Comparison of ENCODE assay signal across 1 cellular context in the genomic region with DNA sequence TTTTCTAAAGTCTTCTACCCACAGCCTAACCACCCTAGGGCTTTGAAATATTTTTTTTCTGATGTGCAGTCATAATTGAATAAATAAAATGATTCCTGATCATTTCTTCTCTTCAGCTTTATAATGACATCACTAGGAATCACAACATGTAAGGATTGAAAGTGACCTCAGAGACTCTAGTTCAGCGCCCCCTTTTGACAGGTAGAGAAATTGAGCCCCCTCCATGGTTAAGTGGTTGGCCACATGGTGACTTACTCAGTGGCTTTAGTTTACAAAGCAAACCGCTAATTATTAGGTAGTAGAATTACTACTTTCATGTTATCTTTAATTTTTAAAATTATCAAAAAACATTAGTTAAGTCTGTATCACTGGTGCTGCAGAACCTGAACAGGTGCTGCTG.
TF ChIP-seq lines count a peak whose summit lies in the region.

No MANE protein-coding gene starts in this region.

TF ChIP-seq in HEK293, 187 proteins besides CTCF, POLR2A, EP300 and RAD21 (continued from another document):
- TF ChIP-seq TSHZ1 (tag by site-specific recombination; IDR thresholded peaks at IDR 0.05; ENCODE audit: borderline replicate concordance) (no peak), SP3 (tag by site-specific recombination; IDR thresholded peaks at IDR 0.05) (no peak), PRDM6 (tag by site-specific recombination; IDR thresholded peaks at IDR 0.05) (no peak), ZNF558 (tag by site-specific recombination; IDR thresholded peaks at IDR 0.05) (no peak), ZFHX2 (tag by site-specific recombination; conservative IDR thresholded peaks at IDR 0.05) (no peak)
TF ChIP-seq in HEK293: peak in this region for 3.
